ENCODE assay signal across 1 cellular context in the genomic region with DNA sequence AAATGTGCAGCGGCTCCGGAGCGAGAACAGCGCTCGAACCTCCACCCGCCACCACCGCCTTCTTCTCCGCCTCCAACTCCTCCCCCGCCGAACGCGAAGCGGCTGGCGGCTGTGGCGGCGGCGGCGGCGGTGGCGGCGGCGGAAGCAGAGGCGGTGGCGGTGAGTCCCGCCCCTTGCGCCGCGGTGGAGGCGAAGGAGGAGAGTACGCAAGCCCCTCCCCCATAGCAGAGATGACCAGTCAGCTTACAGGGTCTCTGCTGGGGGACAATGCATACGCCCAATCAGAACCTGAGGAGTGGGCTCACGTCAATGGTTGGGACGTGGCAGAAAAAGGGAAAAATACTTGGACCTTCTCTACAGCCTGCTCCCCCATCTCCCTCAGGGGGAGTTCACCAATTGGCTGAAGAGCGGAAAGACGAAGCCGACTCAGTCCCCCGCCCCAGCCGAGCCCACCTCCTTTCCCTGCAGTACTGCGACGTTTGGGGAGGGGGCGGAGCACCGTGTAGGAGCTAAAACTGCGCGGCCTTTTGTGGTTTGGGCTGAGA.
A peak's percentile ranks its signal among the peaks of the same experiment; 100 is the strongest.
TF ChIP-seq lines count a peak whose summit lies in the region.

A gene with protein sequence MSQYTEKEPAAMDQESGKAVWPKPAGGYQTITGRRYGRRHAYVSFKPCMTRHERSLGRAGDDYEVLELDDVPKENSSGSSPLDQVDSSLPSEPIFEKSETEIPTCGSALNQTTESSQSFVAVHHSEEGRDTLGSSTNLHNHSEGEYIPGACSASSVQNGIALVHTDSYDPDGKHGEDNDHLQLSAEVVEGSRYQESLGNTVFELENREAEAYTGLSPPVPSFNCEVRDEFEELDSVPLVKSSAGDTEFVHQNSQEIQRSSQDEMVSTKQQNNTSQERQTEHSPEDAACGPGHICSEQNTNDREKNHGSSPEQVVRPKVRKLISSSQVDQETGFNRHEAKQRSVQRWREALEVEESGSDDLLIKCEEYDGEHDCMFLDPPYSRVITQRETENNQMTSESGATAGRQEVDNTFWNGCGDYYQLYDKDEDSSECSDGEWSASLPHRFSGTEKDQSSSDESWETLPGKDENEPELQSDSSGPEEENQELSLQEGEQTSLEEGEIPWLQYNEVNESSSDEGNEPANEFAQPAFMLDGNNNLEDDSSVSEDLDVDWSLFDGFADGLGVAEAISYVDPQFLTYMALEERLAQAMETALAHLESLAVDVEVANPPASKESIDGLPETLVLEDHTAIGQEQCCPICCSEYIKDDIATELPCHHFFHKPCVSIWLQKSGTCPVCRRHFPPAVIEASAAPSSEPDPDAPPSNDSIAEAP (minus strand): TSS at position 131 of the 545 bp plus-strand sequence. CDS start 26,541 bp downstream, outside the sequence.

TF ChIP-seq in K562, 482 proteins besides CTCF, POLR2A, EP300 and RAD21 (continued from another document and continues in another):
- no peak for TF ChIP-seq EZH2 (IDR thresholded peaks at IDR 0.05; ENCODE audit: borderline replicate concordance, low read depth, low read length)
- TF ChIP-seq THRB (CRISPR knock-in tag; conservative IDR thresholded peaks at IDR 0.05): no peak
- TF ChIP-seq, protein P1, sequence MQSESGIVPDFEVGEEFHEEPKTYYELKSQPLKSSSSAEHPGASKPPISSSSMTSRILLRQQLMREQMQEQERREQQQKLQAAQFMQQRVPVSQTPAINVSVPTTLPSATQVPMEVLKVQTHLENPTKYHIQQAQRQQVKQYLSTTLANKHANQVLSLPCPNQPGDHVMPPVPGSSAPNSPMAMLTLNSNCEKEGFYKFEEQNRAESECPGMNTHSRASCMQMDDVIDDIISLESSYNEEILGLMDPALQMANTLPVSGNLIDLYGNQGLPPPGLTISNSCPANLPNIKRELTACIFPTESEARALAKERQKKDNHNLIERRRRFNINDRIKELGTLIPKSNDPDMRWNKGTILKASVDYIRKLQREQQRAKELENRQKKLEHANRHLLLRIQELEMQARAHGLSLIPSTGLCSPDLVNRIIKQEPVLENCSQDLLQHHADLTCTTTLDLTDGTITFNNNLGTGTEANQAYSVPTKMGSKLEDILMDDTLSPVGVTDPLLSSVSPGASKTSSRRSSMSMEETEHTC (IDR thresholded peaks at IDR 0.05): no peak
- TF ChIP-seq MCM3 (IDR thresholded peaks at IDR 0.05): no peak
- TF ChIP-seq BDP1 (IDR thresholded peaks at IDR 0.05; ENCODE audit: insufficient read depth, insufficient read length): no peak
- no peak for TF ChIP-seq HNRNPL (IDR thresholded peaks at IDR 0.05; ENCODE audit: low read depth, low read length)
- no peak for TF ChIP-seq ZNF395 (CRISPR knock-in tag; IDR thresholded peaks at IDR 0.05)
- TF ChIP-seq FOXJ3 (CRISPR knock-in tag; IDR thresholded peaks at IDR 0.05): no peak
- TF ChIP-seq, protein P2, sequence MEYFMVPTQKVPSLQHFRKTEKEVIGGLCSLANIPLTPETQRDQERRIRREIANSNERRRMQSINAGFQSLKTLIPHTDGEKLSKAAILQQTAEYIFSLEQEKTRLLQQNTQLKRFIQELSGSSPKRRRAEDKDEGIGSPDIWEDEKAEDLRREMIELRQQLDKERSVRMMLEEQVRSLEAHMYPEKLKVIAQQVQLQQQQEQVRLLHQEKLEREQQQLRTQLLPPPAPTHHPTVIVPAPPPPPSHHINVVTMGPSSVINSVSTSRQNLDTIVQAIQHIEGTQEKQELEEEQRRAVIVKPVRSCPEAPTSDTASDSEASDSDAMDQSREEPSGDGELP (CRISPR knock-in tag; IDR thresholded peaks at IDR 0.05; ENCODE audit: borderline replicate concordance): peak; percentile 36; the same call in 1 of the 2 replicates
- TF ChIP-seq ZNF354B (CRISPR knock-in tag; IDR thresholded peaks at IDR 0.05): no peak
- TF ChIP-seq MEIS2 (IDR thresholded peaks at IDR 0.05; ENCODE audit: partially characterized antibody): peak; percentile 16
- TF ChIP-seq PHB2 (IDR thresholded peaks at IDR 0.05; ENCODE audit: low read depth): no peak
- TF ChIP-seq ZC3H8 (IDR thresholded peaks at IDR 0.05): no peak
- TF ChIP-seq TRIM28 (IDR thresholded peaks at IDR 0.05): no peak
- TF ChIP-seq CHD4 (IDR thresholded peaks at IDR 0.05; ENCODE audit: insufficient read depth, insufficient replicate concordance, low read depth, low read length, poor library complexity, severe bottlenecking): no peak
- no peak for TF ChIP-seq MECOM (CRISPR knock-in tag; IDR thresholded peaks at IDR 0.05)
- no peak for TF ChIP-seq ZNF589 (CRISPR knock-in tag; IDR thresholded peaks at IDR 0.05; ENCODE audit: low read depth)
- no peak; the same call in 1 of the 2 replicates for TF ChIP-seq KLF13 (tag; IDR thresholded peaks at IDR 0.05; ENCODE audit: borderline replicate concordance, low read depth)
- TF ChIP-seq CREM (IDR thresholded peaks at IDR 0.05; ENCODE audit: low read depth): peak; percentile 91
- no peak for TF ChIP-seq TEAD4 (IDR thresholded peaks at IDR 0.05; ENCODE audit: low read length)
- TF ChIP-seq TEAD4 (CRISPR knock-in tag; IDR thresholded peaks at IDR 0.05; ENCODE audit: borderline replicate concordance): no peak
- TF ChIP-seq, protein P3, sequence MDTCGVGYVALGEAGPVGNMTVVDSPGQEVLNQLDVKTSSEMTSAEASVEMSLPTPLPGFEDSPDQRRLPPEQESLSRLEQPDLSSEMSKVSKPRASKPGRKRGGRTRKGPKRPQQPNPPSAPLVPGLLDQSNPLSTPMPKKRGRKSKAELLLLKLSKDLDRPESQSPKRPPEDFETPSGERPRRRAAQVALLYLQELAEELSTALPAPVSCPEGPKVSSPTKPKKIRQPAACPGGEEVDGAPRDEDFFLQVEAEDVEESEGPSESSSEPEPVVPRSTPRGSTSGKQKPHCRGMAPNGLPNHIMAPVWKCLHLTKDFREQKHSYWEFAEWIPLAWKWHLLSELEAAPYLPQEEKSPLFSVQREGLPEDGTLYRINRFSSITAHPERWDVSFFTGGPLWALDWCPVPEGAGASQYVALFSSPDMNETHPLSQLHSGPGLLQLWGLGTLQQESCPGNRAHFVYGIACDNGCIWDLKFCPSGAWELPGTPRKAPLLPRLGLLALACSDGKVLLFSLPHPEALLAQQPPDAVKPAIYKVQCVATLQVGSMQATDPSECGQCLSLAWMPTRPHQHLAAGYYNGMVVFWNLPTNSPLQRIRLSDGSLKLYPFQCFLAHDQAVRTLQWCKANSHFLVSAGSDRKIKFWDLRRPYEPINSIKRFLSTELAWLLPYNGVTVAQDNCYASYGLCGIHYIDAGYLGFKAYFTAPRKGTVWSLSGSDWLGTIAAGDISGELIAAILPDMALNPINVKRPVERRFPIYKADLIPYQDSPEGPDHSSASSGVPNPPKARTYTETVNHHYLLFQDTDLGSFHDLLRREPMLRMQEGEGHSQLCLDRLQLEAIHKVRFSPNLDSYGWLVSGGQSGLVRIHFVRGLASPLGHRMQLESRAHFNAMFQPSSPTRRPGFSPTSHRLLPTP (IDR thresholded peaks at IDR 0.05; ENCODE audit: borderline replicate concordance, extremely low read depth, insufficient read length): no peak
- TF ChIP-seq PHF21A (IDR thresholded peaks at IDR 0.05; ENCODE audit: borderline replicate concordance, low read depth): no peak
- no peak for TF ChIP-seq ZKSCAN8 (CRISPR knock-in tag; IDR thresholded peaks at IDR 0.05)
- TF ChIP-seq EGR1 (conservative IDR thresholded peaks at IDR 0.05): peak; percentile 95
- no peak for TF ChIP-seq SMARCE1 (IDR thresholded peaks at IDR 0.05)
- no peak for TF ChIP-seq STAG1 (CRISPR knock-in tag; IDR thresholded peaks at IDR 0.05; ENCODE audit: borderline replicate concordance)
- TF ChIP-seq ZNF764 (CRISPR knock-in tag; IDR thresholded peaks at IDR 0.05; ENCODE audit: low read depth): no peak
- no peak for TF ChIP-seq ETV6 (IDR thresholded peaks at IDR 0.05; ENCODE audit: borderline replicate concordance in 1 of 2, low read depth in 2 of 2, low read length in 1 of 2)
- no peak for TF ChIP-seq ETV6 (CRISPR knock-in tag; IDR thresholded peaks at IDR 0.05; ENCODE audit: borderline replicate concordance)
- no peak for TF ChIP-seq BCL6 (CRISPR knock-in tag; IDR thresholded peaks at IDR 0.05)
- TF ChIP-seq KDM5B (IDR thresholded peaks at IDR 0.05; ENCODE audit: insufficient replicate concordance, low read depth, low read length): no peak
- no peak for TF ChIP-seq ZFP1 (CRISPR knock-in tag; IDR thresholded peaks at IDR 0.05)
- TF ChIP-seq CBX5 (IDR thresholded peaks at IDR 0.05; ENCODE audit: borderline replicate concordance, low read depth): no peak
- no peak for TF ChIP-seq SMARCA5 (IDR thresholded peaks at IDR 0.05)
- no peak for TF ChIP-seq TFE3 (CRISPR knock-in tag; IDR thresholded peaks at IDR 0.05)
- no peak for TF ChIP-seq BACH1 (tag; IDR thresholded peaks at IDR 0.05)
- TF ChIP-seq, protein P4, sequence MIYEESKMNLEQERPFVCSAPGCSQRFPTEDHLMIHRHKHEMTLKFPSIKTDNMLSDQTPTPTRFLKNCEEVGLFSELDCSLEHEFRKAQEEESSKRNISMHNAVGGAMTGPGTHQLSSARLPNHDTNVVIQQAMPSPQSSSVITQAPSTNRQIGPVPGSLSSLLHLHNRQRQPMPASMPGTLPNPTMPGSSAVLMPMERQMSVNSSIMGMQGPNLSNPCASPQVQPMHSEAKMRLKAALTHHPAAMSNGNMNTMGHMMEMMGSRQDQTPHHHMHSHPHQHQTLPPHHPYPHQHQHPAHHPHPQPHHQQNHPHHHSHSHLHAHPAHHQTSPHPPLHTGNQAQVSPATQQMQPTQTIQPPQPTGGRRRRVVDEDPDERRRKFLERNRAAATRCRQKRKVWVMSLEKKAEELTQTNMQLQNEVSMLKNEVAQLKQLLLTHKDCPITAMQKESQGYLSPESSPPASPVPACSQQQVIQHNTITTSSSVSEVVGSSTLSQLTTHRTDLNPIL (CRISPR knock-in tag; IDR thresholded peaks at IDR 0.05): no peak
- TF ChIP-seq ZKSCAN3 (CRISPR knock-in tag; IDR thresholded peaks at IDR 0.05): no peak
- TF ChIP-seq NR4A1 (CRISPR knock-in tag; IDR thresholded peaks at IDR 0.05): no peak
- no peak for TF ChIP-seq NR4A1 (tag; IDR thresholded peaks at IDR 0.05)
- no peak for TF ChIP-seq MAFF (IDR thresholded peaks at IDR 0.05; ENCODE audit: low read length)
- no peak for TF ChIP-seq NFIC (IDR thresholded peaks at IDR 0.05)
- TF ChIP-seq, protein P5, sequence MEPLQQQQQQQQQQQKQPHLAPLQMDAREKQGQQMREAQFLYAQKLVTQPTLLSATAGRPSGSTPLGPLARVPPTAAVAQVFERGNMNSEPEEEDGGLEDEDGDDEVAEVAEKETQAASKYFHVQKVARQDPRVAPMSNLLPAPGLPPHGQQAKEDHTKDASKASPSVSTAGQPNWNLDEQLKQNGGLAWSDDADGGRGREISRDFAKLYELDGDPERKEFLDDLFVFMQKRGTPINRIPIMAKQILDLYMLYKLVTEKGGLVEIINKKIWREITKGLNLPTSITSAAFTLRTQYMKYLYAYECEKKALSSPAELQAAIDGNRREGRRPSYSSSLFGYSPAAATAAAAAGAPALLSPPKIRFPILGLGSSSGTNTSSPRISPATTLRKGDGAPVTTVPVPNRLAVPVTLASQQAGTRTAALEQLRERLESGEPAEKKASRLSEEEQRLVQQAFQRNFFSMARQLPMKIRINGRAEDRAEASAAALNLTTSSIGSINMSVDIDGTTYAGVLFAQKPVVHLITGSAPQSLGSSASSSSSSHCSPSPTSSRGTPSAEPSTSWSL (CRISPR knock-in tag; IDR thresholded peaks at IDR 0.05; ENCODE audit: borderline replicate concordance): no peak
- no peak for TF ChIP-seq KAT8 (IDR thresholded peaks at IDR 0.05; ENCODE audit: low read depth)
- TF ChIP-seq ZNF217 (CRISPR knock-in tag; IDR thresholded peaks at IDR 0.05): no peak
- TF ChIP-seq, protein P6, sequence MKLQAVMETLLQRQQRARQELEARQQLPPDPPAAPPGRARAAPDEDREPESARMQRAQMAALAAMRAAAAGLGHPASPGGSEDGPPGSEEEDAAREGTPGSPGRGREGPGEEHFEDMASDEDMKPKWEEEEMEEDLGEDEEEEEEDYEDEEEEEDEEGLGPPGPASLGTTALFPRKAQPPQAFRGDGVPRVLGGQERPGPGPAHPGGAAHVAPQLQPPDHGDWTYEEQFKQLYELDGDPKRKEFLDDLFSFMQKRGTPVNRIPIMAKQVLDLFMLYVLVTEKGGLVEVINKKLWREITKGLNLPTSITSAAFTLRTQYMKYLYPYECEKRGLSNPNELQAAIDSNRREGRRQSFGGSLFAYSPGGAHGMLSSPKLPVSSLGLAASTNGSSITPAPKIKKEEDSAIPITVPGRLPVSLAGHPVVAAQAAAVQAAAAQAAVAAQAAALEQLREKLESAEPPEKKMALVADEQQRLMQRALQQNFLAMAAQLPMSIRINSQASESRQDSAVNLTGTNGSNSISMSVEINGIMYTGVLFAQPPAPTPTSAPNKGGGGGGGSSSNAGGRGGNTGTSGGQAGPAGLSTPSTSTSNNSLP (IDR thresholded peaks at IDR 0.05; ENCODE audit: borderline replicate concordance, low read depth, low read length): no peak
- TF ChIP-seq SUPT5H (IDR thresholded peaks at IDR 0.05): no peak
- TF ChIP-seq, protein P7, sequence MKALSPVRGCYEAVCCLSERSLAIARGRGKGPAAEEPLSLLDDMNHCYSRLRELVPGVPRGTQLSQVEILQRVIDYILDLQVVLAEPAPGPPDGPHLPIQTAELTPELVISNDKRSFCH (CRISPR knock-in tag; IDR thresholded peaks at IDR 0.05): no peak
- TF ChIP-seq, protein P7 (tag; IDR thresholded peaks at IDR 0.05): no peak
